ENCODE assay signal across 14 cellular contexts in genomic region chr21:17901458-17902092, GRCh38.
A peak's percentile ranks its signal among the peaks of the same experiment; 100 is the strongest.
DNase-seq lines count a peak whose midpoint lies in the region; ATAC-seq, FAIRE-seq and TF ChIP-seq lines count a peak whose summit lies in the region.
"Had no signal": no experiment of that assay in that cellular context is flagged by ENCODE, and none has a peak within 500 bp of the region (broad histone marks: within the 10 kb centered on the region; RNA-seq: fewer than 3 reads in every experiment).

No MANE protein-coding gene starts in this region.

- peaks cover 39% of the 10 kb centered on the region for H3K4me1 Mint-ChIP-seq in GM23338
- peaks cover 40% of the 10 kb centered on the region for H3K4me1 Mint-ChIP-seq in nephron
- peaks cover 15% of the 10 kb centered on the region for H3K4me1 Mint-ChIP-seq in activated CD8-positive, alpha-beta memory T cell treated with anti-CD3 and anti-CD28 coated beads, Interleukin-2, amount 10 ng/mL, durations not matched to agents 7 days and 5 days

- H3K27ac Mint-ChIP-seq in GM23338: peak overlapping the region; percentile 88
- peak overlapping the region in 2 of 3 experiments; percentile 16 to 43 for H3K27ac Mint-ChIP-seq in nephron
- no peak overlapping the region for H3K27ac Mint-ChIP-seq in activated CD8-positive, alpha-beta memory T cell treated with anti-CD3 and anti-CD28 coated beads, Interleukin-2, amount 10 ng/mL, durations not matched to agents 7 days and 5 days
- H3K27ac Mint-ChIP-seq: CD8-positive, alpha-beta T cell had no signal

- H3K4me3 Mint-ChIP-seq in GM23338: peak overlapping the region; percentile 6; the same call in 1 of the 3 replicates
- no peak overlapping the region for H3K4me3 Mint-ChIP-seq in nephron
- H3K4me3 Mint-ChIP-seq in activated CD8-positive, alpha-beta memory T cell treated with anti-CD3 and anti-CD28 coated beads, Interleukin-2, amount 10 ng/mL, durations not matched to agents 7 days and 5 days: no peak overlapping the region
- H3K4me3 Mint-ChIP-seq: CD8-positive, alpha-beta T cell had no signal

- no peak for ATAC-seq in GM23338
- no peak for ATAC-seq in activated CD8-positive, alpha-beta memory T cell treated with anti-CD3 and anti-CD28 coated beads, Interleukin-2, amount 10 ng/mL, durations not matched to agents 7 days and 5 days
- ATAC-seq: CD8-positive, alpha-beta T cell; mucosa of descending colon had no signal

- H3K27me3 Mint-ChIP-seq in GM23338 (ENCODE audit: insufficient read depth, low read depth, poor library complexity) (peaks cover 12% of the 10 kb centered on the region), nephron (ENCODE audit: low read depth) (no peaks in the 10 kb centered on the region)
- H3K27me3 Mint-ChIP-seq in activated CD8-positive, alpha-beta memory T cell treated with anti-CD3 and anti-CD28 coated beads, Interleukin-2, amount 10 ng/mL, durations not matched to agents 7 days and 5 days: no peaks in the 10 kb centered on the region

- no peak overlapping the region for H3K4me2 ChIP-seq in GM23338

- H4K20me1 ChIP-seq in GM23338 (replicated peaks; ENCODE audit: insufficient read depth): no peaks in the 10 kb centered on the region

- peaks cover 41% of the 10 kb centered on the region for H3K4me1 ChIP-seq in GM23338 (ENCODE audit: insufficient read depth)

- TF ChIP-seq CTCF in GM23338 (conservative IDR thresholded peaks at IDR 0.05; ENCODE audit: low read depth in 2 of 2): no peak
- no peak for TF ChIP-seq CTCF in bronchial epithelial cell (IDR thresholded peaks at IDR 0.05; ENCODE audit: insufficient read depth, low read length, severe bottlenecking)
- TF ChIP-seq CTCF in nephron (IDR thresholded peaks at IDR 0.05; ENCODE audit: unreplicated experiment in 3 of 3): no peak

- CTCF ChIA-PET in activated CD8-positive, alpha-beta memory T cell treated with anti-CD3 and anti-CD28 coated beads, Interleukin-2, amount 10 ng/mL, durations not matched to agents 7 days and 5 days (lab: Charles Lee): interaction anchor here (1.2 to 1.8 kb wide), 2 partner anchors 11 to 223 kb away, joined by 3 to 9 read pairs; no protein-coding TSS in a partner anchor

- H3K9me3 Mint-ChIP-seq in GM23338: peaks cover 41% of the 10 kb centered on the region
- peaks cover 35% of the 10 kb centered on the region for H3K9me3 Mint-ChIP-seq in nephron
- peaks cover 7% of the 10 kb centered on the region for H3K9me3 Mint-ChIP-seq in activated CD8-positive, alpha-beta memory T cell treated with anti-CD3 and anti-CD28 coated beads, Interleukin-2, amount 10 ng/mL, durations not matched to agents 7 days and 5 days (ENCODE audit: low read depth)

- DNase-seq in GM23338 (ENCODE audit: low spot score) (no peak), NCI-H345 treated with DMSO at 0.1 percent for 48 hours (lab: John Stamatoyannopoulos, UW; ENCODE audit: unreplicated experiment) (peak; percentile 65), bronchial epithelial cell (ENCODE audit: low read depth) (peak; percentile 30), NCI-H1092 (lab: John Stamatoyannopoulos, UW) (no peak), RKO (ENCODE audit: low spot score) (no peak)
- no peak for DNase-seq in activated CD8-positive, alpha-beta memory T cell treated with anti-CD3 and anti-CD28 coated beads, Interleukin-2, amount 10 ng/mL, durations not matched to agents 7 days and 5 days
- DNase-seq: amniotic stem cell; CD8-positive, alpha-beta T cell; effector CD8-positive, alpha-beta T cell; mucosa of descending colon; NCI-H2081; retina; T1000 had no signal

- H3F3A ChIP-seq in GM23338 (replicated peaks; ENCODE audit: low read depth): no peaks in the 10 kb centered on the region

- H3K36me3 Mint-ChIP-seq in GM23338 (ENCODE audit: low read depth) (peaks cover 40% of the 10 kb centered on the region), nephron (ENCODE audit: low read depth) (no peaks in the 10 kb centered on the region)
- peaks cover 23% of the 10 kb centered on the region for H3K36me3 Mint-ChIP-seq in activated CD8-positive, alpha-beta memory T cell treated with anti-CD3 and anti-CD28 coated beads, Interleukin-2, amount 10 ng/mL, durations not matched to agents 7 days and 5 days

- no peak overlapping the region for H3K4me3 ChIP-seq in GM23338
- no peak overlapping the region for H3K4me3 ChIP-seq in bronchial epithelial cell (ENCODE audit: low read depth, low read length)
- H3K4me3 ChIP-seq: mucosa of descending colon had no signal

- no peak for FAIRE-seq in bronchial epithelial cell (lab: Jason Lieb, UNC)

- peak overlapping the region; percentile 93 for H2AFZ ChIP-seq in GM23338

- H3K79me2 ChIP-seq in GM23338 (replicated peaks; ENCODE audit: insufficient read depth): no peaks in the 10 kb centered on the region

- H3K36me3 ChIP-seq in GM23338 (ENCODE audit: insufficient read depth) (no peaks in the 10 kb centered on the region), bronchial epithelial cell (ENCODE audit: control insufficient read depth, insufficient read depth, low read length) (no peaks in the 10 kb centered on the region)

- peak overlapping the region; percentile 52; the same call in 1 of the 2 replicates for H3K27ac ChIP-seq in GM23338 (ENCODE audit: low read depth)

- peaks cover 16% of the 10 kb centered on the region; the same call in 1 of the 2 replicates for H3K9me2 ChIP-seq in GM23338 (ENCODE audit: insufficient read depth)

- H3K27me3 ChIP-seq in GM23338 (ENCODE audit: insufficient read depth) (no peaks in the 10 kb centered on the region), bronchial epithelial cell (ENCODE audit: control insufficient read depth, insufficient read depth, low read length) (no peaks in the 10 kb centered on the region)

TF ChIP-seq in GM23338, 12 proteins besides CTCF, POLR2A, EP300 and RAD21 (continues in another document):
- TF ChIP-seq REST (IDR thresholded peaks at IDR 0.05; ENCODE audit: unreplicated experiment) (no peak), CREB1 (CRISPR knock-in tag; IDR thresholded peaks at IDR 0.05; ENCODE audit: low read depth) (no peak), ZNF114 (CRISPR knock-in tag; IDR thresholded peaks at IDR 0.05) (no peak), ZNF331 (CRISPR knock-in tag; IDR thresholded peaks at IDR 0.05; ENCODE audit: low read depth) (no peak), ETS1 (IDR thresholded peaks at IDR 0.05) (no peak), EZH2phosphoT487 (IDR thresholded peaks at IDR 0.05; ENCODE audit: unreplicated experiment) (no peak)

Comparison
In these comparisons a context has a peak if more than half of its experiments do, and no peak if none do; other contexts are left out.
1. DNase-seq: peak in NCI-H345 treated with DMSO at 0.1 percent for 48 hours (single experiment) and bronchial epithelial cell (single experiment); none in GM23338 (single experiment), NCI-H1092 (single experiment), activated CD8-positive, alpha-beta memory T cell treated with anti-CD3 and anti-CD28 coated beads, Interleukin-2, amount 10 ng/mL, durations not matched to agents 7 days and 5 days (single experiment) and RKO (single experiment).